In the genomic region with DNA sequence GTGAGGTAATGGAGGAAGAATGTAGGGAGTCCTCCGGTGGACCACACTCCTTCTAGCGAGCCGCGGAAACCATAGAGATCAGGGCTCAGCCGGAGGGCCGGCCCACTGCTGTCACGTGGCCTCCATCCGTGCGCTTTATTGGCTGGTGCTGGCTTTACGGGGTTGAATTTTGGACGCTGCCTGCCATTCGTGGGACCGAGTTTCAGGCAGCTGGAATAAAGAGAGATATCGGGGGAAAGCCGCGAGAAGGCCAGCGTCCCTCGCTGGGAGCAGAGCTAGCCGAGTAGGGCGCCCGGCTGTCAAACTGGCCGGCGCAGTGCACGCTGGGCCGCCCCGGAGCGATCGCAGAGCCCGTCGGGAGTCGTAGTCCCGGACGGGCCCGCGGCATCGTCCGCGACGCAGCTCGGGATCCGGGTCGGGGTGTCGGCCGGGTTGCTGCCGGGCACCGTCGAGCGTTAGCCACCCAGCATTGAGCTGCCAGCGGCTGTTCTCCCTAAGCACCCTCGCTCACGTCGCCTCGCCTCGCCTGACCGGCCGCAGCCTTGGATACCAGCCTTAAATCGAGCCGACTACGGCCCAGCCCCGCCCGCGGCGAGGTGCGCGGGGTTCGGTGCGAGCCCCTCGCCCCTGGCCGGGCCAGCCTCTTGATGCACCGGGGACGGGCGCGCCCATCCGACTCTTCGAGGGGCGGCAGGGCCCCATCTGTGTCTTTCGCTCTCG, we compare ENCODE assay signal across 8 cellular contexts. TPM values are rescaled to one million over a fixed set of nuclear protein-coding genes. Genes with fewer than 3 reads are reported as not detected.
DNase-seq lines count a peak whose midpoint lies in the region; ATAC-seq and TF ChIP-seq lines count a peak whose summit lies in the region.
"Not testable (repeated sequence)": the region's sequence is repeated elsewhere in the genome, so short reads cannot be mapped to it uniquely, and the experiment has no call there.

A gene with protein sequence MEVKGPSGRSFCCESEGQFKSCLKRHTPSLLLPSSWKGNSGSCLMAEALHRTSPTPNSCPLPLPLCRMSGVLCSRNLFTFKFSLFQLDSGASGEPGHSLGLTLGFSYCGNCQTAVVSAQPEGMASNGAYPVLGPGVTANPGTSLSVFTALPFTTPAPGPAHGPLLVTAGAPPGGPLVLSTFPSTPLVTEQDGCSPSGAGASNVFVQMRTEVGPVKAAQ (N-terminal part only) (plus strand): TSS at position 244 of the 720 bp plus-strand sequence. CDS start 15,002 bp downstream, outside the sequence.

- DNase-seq in RWPE2 (ENCODE audit: low spot score) (peak; percentile 69), activated gamma-delta T cell (lab: John Stamatoyannopoulos, UW) (peak; percentile 61), fibroblast of the conjunctiva (ENCODE audit: low read depth) (peak; percentile 62)
- peak; percentile 55 to 66 for DNase-seq in stimulated activated CD8-positive, alpha-beta memory T cell treated with anti-CD3 and anti-CD28 coated beads, Interleukin-7, amount 100 ng/mL, for 48 hours (ENCODE audit: extremely low read depth in 1 of 2, low read depth in 1 of 2)

- H3K4me3 ChIP-seq in DOHH2 (ENCODE audit: low read length): peak within 1 kb of the TSS; percentile 68
- peak within 1 kb of the TSS; percentile 41 for H3K4me3 ChIP-seq in RWPE2 (ENCODE audit: severe bottlenecking)

- not testable (repeated sequence) for H3K27me3 Mint-ChIP-seq in IgD-negative memory B cell; nephron (ENCODE audit: low read depth)

- not testable (repeated sequence) for H3K9me3 ChIP-seq in DOHH2 (ENCODE audit: control insufficient read depth, insufficient read depth, low read length); RWPE2 (ENCODE audit: severe bottlenecking)

- peaks cover 10% of the 10 kb centered on the region for H3K4me1 ChIP-seq in DOHH2 (ENCODE audit: control insufficient read depth, low read length)
- not testable (repeated sequence) for H3K4me1 ChIP-seq in RWPE2 (ENCODE audit: insufficient read depth, poor library complexity, severe bottlenecking)

- H3K27ac Mint-ChIP-seq in IgD-negative memory B cell (peak within 1 kb of the TSS; percentile 80 to 91 (median 90)), nephron (peak within 1 kb of the TSS; percentile 72 to 93 (median 90))

- ATAC-seq in GM21825 (IDR thresholded peaks at IDR 0.05; ENCODE audit: unreplicated experiment): peak; percentile 94
- ATAC-seq in RWPE2 (ENCODE audit: low read depth): peak; percentile 95

- not testable (repeated sequence) for H3K27me3 ChIP-seq in DOHH2 (ENCODE audit: control insufficient read depth, low read length); RWPE2 (ENCODE audit: insufficient read depth, poor library complexity, severe bottlenecking)

- H3K36me3 ChIP-seq in DOHH2 (ENCODE audit: control insufficient read depth, low read length); RWPE2 (ENCODE audit: low read depth): not testable (repeated sequence)

- peak within 1 kb of the TSS; percentile 43 for H3K4me2 ChIP-seq in DOHH2 (ENCODE audit: low read length)

- TF ChIP-seq CTCF in DOHH2 (IDR thresholded peaks at IDR 0.05; ENCODE audit: low read depth, low read length, poor library complexity, severe bottlenecking); RWPE2 (IDR thresholded peaks at IDR 0.05; ENCODE audit: poor library complexity, severe bottlenecking); nephron (IDR thresholded peaks at IDR 0.05; ENCODE audit: unreplicated experiment in 3 of 3): not testable (repeated sequence)

- H4K20me1 ChIP-seq in DOHH2 (ENCODE audit: control insufficient read depth, insufficient read depth, low read depth, low read length): not testable (repeated sequence)

- not testable (repeated sequence) for H3K4me1 Mint-ChIP-seq in IgD-negative memory B cell
- peaks cover 11% of the 10 kb centered on the region for H3K4me1 Mint-ChIP-seq in nephron

- H3K9me2 ChIP-seq in DOHH2 (replicated peaks; ENCODE audit: control insufficient read depth, low read length): not testable (repeated sequence)

- H3K79me2 ChIP-seq in DOHH2 (ENCODE audit: control insufficient read depth, low read length): peaks cover 39% of the 10 kb centered on the region

- not testable (repeated sequence) for H3F3A ChIP-seq in DOHH2 (ENCODE audit: control insufficient read depth, insufficient read depth)

- peak within 1 kb of the TSS; percentile 89 to 98 (median 96) for H3K4me3 Mint-ChIP-seq in IgD-negative memory B cell
- H3K4me3 Mint-ChIP-seq in nephron: peak within 1 kb of the TSS; percentile 97 to 99 (median 97)

- H3K27ac ChIP-seq in DOHH2 (ENCODE audit: low read depth, low read length): peak within 1 kb of the TSS; percentile 53
- H3K27ac ChIP-seq in RWPE2 (ENCODE audit: poor library complexity, severe bottlenecking): peak within 1 kb of the TSS; percentile 59

- H3K9me3 Mint-ChIP-seq in IgD-negative memory B cell, nephron: not testable (repeated sequence)

- H3K36me3 Mint-ChIP-seq in IgD-negative memory B cell; nephron (ENCODE audit: low read depth): not testable (repeated sequence)

RNA-seq across cellular contexts. Expression of the gene that starts here (rescaled TPM):
- polyA plus RNA-seq in IgD-negative memory B cell: not detected

Comparison
In these comparisons a context has a peak if more than half of its experiments do, and no peak if none do; other contexts are left out.
1. Peak in every context shown above with its lines: DNase-seq, ATAC-seq, H3K4me3 ChIP-seq and H3K27ac ChIP-seq.